In the genomic region with DNA sequence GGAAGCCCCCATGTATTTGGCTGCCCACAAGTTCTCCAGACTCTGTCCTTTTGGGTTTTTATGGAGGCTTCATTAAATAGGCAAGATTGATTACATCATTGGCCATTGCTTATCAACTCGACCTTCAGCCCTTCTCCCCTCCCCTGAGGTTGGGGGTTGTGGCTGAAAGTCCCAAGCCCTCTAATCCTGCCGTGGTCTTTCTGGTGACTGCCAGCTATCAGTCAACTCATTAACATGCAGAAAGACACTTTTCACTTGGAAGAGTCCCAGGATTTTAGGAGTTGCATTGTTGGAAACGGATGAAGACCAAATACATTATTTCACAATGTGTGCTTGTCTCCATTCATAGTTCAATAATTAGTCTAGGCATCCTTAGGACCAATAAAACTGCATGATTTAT, we compare ENCODE assay signal across 26 cellular contexts. TPM values are rescaled to one million over a fixed set of nuclear protein-coding genes. Genes with fewer than 3 reads are reported as not detected.
DNase-seq lines count a peak whose midpoint lies in the region; ATAC-seq and TF ChIP-seq lines count a peak whose summit lies in the region.
"Had no signal": no experiment of that assay in that cellular context is flagged by ENCODE, and none has a peak within 500 bp of the region (broad histone marks: within the 10 kb centered on the region; RNA-seq: fewer than 3 reads in every experiment).

No MANE protein-coding gene starts in this region.

- POLR2A ChIA-PET in naive thymus-derived CD8-positive, alpha-beta T cell (lab: Charles Lee), result no interaction called here

- peak in 1 of 8 donors; percentile 23 for ATAC-seq in heart right ventricle
- no peak for ATAC-seq in left cardiac atrium
- ATAC-seq in stimulated activated effector memory CD8-positive, alpha-beta T cell treated with anti-CD3 and anti-CD28 coated beads, Interleukin-12 subunit alpha, Interleukin-12 subunit beta, amount 100 ng/mL, for 72 hours, result no peak
- no peak for ATAC-seq in GM21381 (IDR thresholded peaks at IDR 0.05; ENCODE audit: unreplicated experiment)
- ATAC-seq in naive thymus-derived CD8-positive, alpha-beta T cell, result no peak
- ATAC-seq: Panc1 had no signal

- peaks cover 90% of the 10 kb centered on the region for H3K36me3 Mint-ChIP-seq in brain
- peaks cover 94% of the 10 kb centered on the region for H3K36me3 Mint-ChIP-seq in stimulated activated effector memory CD8-positive, alpha-beta T cell treated with anti-CD3 and anti-CD28 coated beads, Interleukin-12 subunit alpha, Interleukin-12 subunit beta, amount 100 ng/mL, for 72 hours
- H3K36me3 Mint-ChIP-seq in naive thymus-derived CD8-positive, alpha-beta T cell, result peaks cover 22 to 92% (median 52%) of the 10 kb centered on the region in 3 donors

- no peak overlapping the region for H3K4me3 Mint-ChIP-seq in brain
- no peak overlapping the region for H3K4me3 Mint-ChIP-seq in stimulated activated effector memory CD8-positive, alpha-beta T cell treated with anti-CD3 and anti-CD28 coated beads, Interleukin-12 subunit alpha, Interleukin-12 subunit beta, amount 100 ng/mL, for 72 hours
- no peak overlapping the region for H3K4me3 Mint-ChIP-seq in naive thymus-derived CD8-positive, alpha-beta T cell

- WGBS in heart right ventricle, 2 donors, result 35 to 42% methylated on average over 3 of the region's 3 CpGs

- no peaks in the 10 kb centered on the region for H3K9me3 ChIP-seq in heart right ventricle

- no peaks in the 10 kb centered on the region for H3K27me3 ChIP-seq in heart right ventricle

- H3K27ac ChIP-seq in heart right ventricle, result peak overlapping the region in 7 of 10 donors; percentile 0 to 67 (median 28)
- H3K27ac ChIP-seq: C4-2B, KMS-11 had no signal

- peaks cover 18% of the 10 kb centered on the region for H3K4me1 Mint-ChIP-seq in brain
- H3K4me1 Mint-ChIP-seq in stimulated activated effector memory CD8-positive, alpha-beta T cell treated with anti-CD3 and anti-CD28 coated beads, Interleukin-12 subunit alpha, Interleukin-12 subunit beta, amount 100 ng/mL, for 72 hours, result peaks cover 50% of the 10 kb centered on the region
- peaks cover 18 to 48% (median 39%) of the 10 kb centered on the region in 4 donors for H3K4me1 Mint-ChIP-seq in naive thymus-derived CD8-positive, alpha-beta T cell

- H3K4me3 ChIP-seq in heart right ventricle, result no peak overlapping the region

- intact Hi-C loops in heart right ventricle (cut with DNase I), result no loop called here
- intact Hi-C loops in left cardiac atrium (cut with DNase I), result no loop called here

- no peak for DNase-seq in heart right ventricle
- DNase-seq in left cardiac atrium, result no peak
- DNase-seq in medulla oblongata (ENCODE audit: extremely low spot score), result peak; percentile 36
- no peak for DNase-seq in stimulated activated effector memory CD8-positive, alpha-beta T cell treated with anti-CD3 and anti-CD28 coated beads, Interleukin-12 subunit alpha, Interleukin-12 subunit beta, amount 100 ng/mL, for 72 hours (ENCODE audit: low spot score in 2 of 2)
- DNase-seq in naive thymus-derived CD8-positive, alpha-beta T cell, result no peak
- no peak for DNase-seq in activated CD8-positive, alpha-beta memory T cell treated with anti-CD3 and anti-CD28 coated beads, Interleukin-2, amount 50 U/mL, for 48 hours
- DNase-seq: 8988T; AML-193; Calu3; CD8-positive, alpha-beta memory T cell; DMS153; GOT3; MV-4-11; NCI-H1417 treated with DMSO at 0.1 percent for 48 hours; NCI-H1930; NCI-H2227 treated with DMSO at 0.1 percent for 48 hours; NCI-H510A; NCI-H748 treated with DMSO at 0.1 percent for 48 hours had no signal

- peaks cover 6 to 48% (median 30%) of the 10 kb centered on the region in 9 donors for H3K4me1 ChIP-seq in heart right ventricle

- H3K27me3 Mint-ChIP-seq in brain, result peaks cover 3% of the 10 kb centered on the region
- no peaks in the 10 kb centered on the region for H3K27me3 Mint-ChIP-seq in naive thymus-derived CD8-positive, alpha-beta T cell
- H3K27me3 Mint-ChIP-seq: CD8-positive, alpha-beta memory T cell had no signal

- no peak for TF ChIP-seq CTCF in heart right ventricle (IDR thresholded peaks at IDR 0.05)
- no peak for TF ChIP-seq CTCF in brain (conservative IDR thresholded peaks at IDR 0.05)

- peak overlapping the region in 3 of 5 experiments; percentile 14 to 64 (median 55) for H3K27ac Mint-ChIP-seq in brain
- H3K27ac Mint-ChIP-seq in stimulated activated effector memory CD8-positive, alpha-beta T cell treated with anti-CD3 and anti-CD28 coated beads, Interleukin-12 subunit alpha, Interleukin-12 subunit beta, amount 100 ng/mL, for 72 hours, result peak overlapping the region; percentile 12
- no peak overlapping the region for H3K27ac Mint-ChIP-seq in naive thymus-derived CD8-positive, alpha-beta T cell

- H3K36me3 ChIP-seq in heart right ventricle, result peaks cover 8 to 95% (median 45%) of the 10 kb centered on the region in 9 donors

- H3K9me3 Mint-ChIP-seq in brain, result peaks cover 0 to 7% (median 0%) of the 10 kb centered on the region in 5 experiments
- no peaks in the 10 kb centered on the region for H3K9me3 Mint-ChIP-seq in stimulated activated effector memory CD8-positive, alpha-beta T cell treated with anti-CD3 and anti-CD28 coated beads, Interleukin-12 subunit alpha, Interleukin-12 subunit beta, amount 100 ng/mL, for 72 hours
- peaks cover 0 to 2% (median 0%) of the 10 kb centered on the region in 9 donors for H3K9me3 Mint-ChIP-seq in naive thymus-derived CD8-positive, alpha-beta T cell
- H3K9me3 Mint-ChIP-seq: CD8-positive, alpha-beta memory T cell had no signal

RNA-seq across cellular contexts. Expression of a gene that starts 9.5 kb away (rescaled TPM):
- 10 to 100 TPM; 17.5 to 26.5 (median 20.9) TPM for total RNA-seq in heart right ventricle
- 1 to 10 TPM; 5.4 to 9.3 TPM for polyA plus RNA-seq in heart right ventricle
- 10 to 100 TPM; 17.8 to 19.1 TPM for total RNA-seq in left cardiac atrium
- polyA plus RNA-seq in brain (ENCODE audit: insufficient read depth, low read depth, low replicate concordance), result 22.8 TPM
- 10 to 100 TPM; 21.7 to 21.8 TPM for total RNA-seq in naive thymus-derived CD8-positive, alpha-beta T cell
- polyA plus RNA-seq in naive thymus-derived CD8-positive, alpha-beta T cell, result 10 to 100 TPM in 2 of 3 donors, 1 to 10 TPM in 1; 9.6 to 14.9 (median 12.9) TPM

RNA-seq across cellular contexts. Expression of a gene that starts 54.5 kb away (rescaled TPM):
- total RNA-seq in heart right ventricle (not detected), left cardiac atrium (not detected)
- polyA plus RNA-seq in heart right ventricle (not detected), brain (ENCODE audit: insufficient read depth, low read depth, low replicate concordance) (not detected)
- total RNA-seq in naive thymus-derived CD8-positive, alpha-beta T cell, result not detected
- not detected for polyA plus RNA-seq in naive thymus-derived CD8-positive, alpha-beta T cell
- total RNA-seq: Calu3; CD8-positive, alpha-beta memory T cell; Daoy; HT1080 had no signal
- polyA plus RNA-seq: AG04450; CD8-positive, alpha-beta memory T cell had no signal

Comparison
In these comparisons a context has a peak if more than half of its experiments do, and no peak if none do; other contexts are left out.
1. H3K27ac Mint-ChIP-seq: peak in brain (3 of 5) and stimulated activated effector memory CD8-positive, alpha-beta T cell treated with anti-CD3 and anti-CD28 coated beads, Interleukin-12 subunit alpha, Interleukin-12 subunit beta, amount 100 ng/mL, for 72 hours (single experiment); none in naive thymus-derived CD8-positive, alpha-beta T cell (0 of 10).